1 cellular context compared by ENCODE assay signal in the genomic region with DNA sequence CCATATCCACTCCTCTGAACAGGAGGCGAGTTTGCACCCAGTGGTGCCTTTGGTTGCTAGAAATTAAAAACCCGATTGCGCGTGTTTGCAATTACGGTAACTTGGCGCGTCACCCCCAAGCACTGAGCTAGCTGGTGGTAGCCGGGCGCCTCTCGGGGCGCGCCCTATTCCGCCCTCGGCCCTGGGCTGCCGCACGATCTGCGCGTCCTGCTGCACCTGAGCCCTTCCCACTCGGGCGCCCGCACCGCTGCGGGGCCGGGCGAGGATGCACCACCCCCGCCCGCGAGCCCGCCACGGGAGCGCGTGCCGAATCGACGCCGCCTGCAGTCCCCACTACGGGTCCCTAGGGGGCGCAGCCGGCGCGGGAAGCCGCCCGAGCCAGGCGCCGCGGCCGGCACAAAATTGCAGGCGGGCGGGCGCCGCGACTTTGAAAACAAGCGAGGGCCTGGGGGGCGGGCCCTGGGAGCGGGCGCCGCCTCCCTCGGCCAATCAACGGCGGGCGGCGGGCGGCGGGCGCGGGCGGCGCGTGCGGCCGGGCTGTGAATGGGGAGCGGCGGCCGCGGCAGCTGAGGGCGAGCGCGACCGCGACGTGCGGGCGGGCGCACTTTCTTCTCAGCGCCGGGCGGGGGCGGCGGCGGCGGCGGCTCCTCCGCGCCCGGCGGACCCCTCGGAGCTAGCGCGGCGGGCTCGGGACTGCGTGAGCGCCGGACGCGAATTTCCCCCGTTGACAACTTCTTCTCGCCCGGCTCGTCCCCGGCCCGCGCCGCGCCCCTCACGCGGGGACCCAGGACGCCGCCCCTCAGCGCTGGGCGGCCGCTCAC.
A peak's percentile ranks its signal among the peaks of the same experiment; 100 is the strongest.
TF ChIP-seq lines count a peak whose summit lies in the region.

A gene with protein sequence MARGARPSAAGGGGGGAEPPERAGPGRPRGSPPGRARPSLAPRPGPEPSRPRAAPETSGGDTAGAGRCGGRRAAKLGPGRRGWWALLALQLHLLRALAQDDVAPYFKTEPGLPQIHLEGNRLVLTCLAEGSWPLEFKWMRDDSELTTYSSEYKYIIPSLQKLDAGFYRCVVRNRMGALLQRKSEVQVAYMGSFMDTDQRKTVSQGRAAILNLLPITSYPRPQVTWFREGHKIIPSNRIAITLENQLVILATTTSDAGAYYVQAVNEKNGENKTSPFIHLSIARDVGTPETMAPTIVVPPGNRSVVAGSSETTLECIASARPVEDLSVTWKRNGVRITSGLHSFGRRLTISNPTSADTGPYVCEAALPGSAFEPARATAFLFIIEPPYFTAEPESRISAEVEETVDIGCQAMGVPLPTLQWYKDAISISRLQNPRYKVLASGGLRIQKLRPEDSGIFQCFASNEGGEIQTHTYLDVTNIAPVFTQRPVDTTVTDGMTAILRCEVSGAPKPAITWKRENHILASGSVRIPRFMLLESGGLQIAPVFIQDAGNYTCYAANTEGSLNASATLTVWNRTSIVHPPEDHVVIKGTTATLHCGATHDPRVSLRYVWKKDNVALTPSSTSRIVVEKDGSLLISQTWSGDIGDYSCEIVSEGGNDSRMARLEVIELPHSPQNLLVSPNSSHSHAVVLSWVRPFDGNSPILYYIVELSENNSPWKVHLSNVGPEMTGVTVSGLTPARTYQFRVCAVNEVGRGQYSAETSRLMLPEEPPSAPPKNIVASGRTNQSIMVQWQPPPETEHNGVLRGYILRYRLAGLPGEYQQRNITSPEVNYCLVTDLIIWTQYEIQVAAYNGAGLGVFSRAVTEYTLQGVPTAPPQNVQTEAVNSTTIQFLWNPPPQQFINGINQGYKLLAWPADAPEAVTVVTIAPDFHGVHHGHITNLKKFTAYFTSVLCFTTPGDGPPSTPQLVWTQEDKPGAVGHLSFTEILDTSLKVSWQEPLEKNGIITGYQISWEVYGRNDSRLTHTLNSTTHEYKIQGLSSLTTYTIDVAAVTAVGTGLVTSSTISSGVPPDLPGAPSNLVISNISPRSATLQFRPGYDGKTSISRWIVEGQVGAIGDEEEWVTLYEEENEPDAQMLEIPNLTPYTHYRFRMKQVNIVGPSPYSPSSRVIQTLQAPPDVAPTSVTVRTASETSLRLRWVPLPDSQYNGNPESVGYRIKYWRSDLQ (N-terminal part only) (plus strand): TSS at position 602 of the 821 bp plus-strand sequence. CDS start 335 bp downstream, outside the sequence.

TF ChIP-seq in HepG2, 621 proteins besides CTCF, POLR2A, EP300 and RAD21 (continued from another document and continues in another):
- TF ChIP-seq, protein P1, sequence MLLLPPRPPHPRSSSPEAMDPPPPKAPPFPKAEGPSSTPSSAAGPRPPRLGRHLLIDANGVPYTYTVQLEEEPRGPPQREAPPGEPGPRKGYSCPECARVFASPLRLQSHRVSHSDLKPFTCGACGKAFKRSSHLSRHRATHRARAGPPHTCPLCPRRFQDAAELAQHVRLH (CRISPR knock-in tag; IDR thresholded peaks at IDR 0.05; ENCODE audit: borderline replicate concordance, low read depth) = peak; percentile 51; the same call in 1 of the 2 replicates
- TF ChIP-seq, protein P2, sequence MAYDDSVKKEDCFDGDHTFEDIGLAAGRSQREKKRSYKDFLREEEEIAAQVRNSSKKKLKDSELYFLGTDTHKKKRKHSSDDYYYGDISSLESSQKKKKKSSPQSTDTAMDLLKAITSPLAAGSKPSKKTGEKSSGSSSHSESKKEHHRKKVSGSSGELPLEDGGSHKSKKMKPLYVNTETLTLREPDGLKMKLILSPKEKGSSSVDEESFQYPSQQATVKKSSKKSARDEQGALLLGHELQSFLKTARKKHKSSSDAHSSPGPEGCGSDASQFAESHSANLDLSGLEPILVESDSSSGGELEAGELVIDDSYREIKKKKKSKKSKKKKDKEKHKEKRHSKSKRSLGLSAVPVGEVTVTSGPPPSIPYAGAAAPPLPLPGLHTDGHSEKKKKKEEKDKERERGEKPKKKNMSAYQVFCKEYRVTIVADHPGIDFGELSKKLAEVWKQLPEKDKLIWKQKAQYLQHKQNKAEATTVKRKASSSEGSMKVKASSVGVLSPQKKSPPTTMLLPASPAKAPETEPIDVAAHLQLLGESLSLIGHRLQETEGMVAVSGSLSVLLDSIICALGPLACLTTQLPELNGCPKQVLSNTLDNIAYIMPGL (CRISPR knock-in tag; IDR thresholded peaks at IDR 0.05; ENCODE audit: borderline replicate concordance in 1 of 2, low read depth in 1 of 2) = peak; percentile 33 to 74; a peak in 2 of 4 replicates
- peak; percentile 62 for TF ChIP-seq HOXA3 (CRISPR knock-in tag; IDR thresholded peaks at IDR 0.05)
- no peak for TF ChIP-seq DMAP1 (CRISPR knock-in tag; IDR thresholded peaks at IDR 0.05)
- TF ChIP-seq POGZ (CRISPR knock-in tag; IDR thresholded peaks at IDR 0.05) = no peak
- TF ChIP-seq, protein P3, sequence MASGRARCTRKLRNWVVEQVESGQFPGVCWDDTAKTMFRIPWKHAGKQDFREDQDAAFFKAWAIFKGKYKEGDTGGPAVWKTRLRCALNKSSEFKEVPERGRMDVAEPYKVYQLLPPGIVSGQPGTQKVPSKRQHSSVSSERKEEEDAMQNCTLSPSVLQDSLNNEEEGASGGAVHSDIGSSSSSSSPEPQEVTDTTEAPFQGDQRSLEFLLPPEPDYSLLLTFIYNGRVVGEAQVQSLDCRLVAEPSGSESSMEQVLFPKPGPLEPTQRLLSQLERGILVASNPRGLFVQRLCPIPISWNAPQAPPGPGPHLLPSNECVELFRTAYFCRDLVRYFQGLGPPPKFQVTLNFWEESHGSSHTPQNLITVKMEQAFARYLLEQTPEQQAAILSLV (CRISPR knock-in tag; IDR thresholded peaks at IDR 0.05; ENCODE audit: borderline replicate concordance) = no peak
- TF ChIP-seq BORCS8-MEF2B (CRISPR knock-in tag; IDR thresholded peaks at IDR 0.05) = peak; percentile 30; the same call in 1 of the 2 replicates
- no peak for TF ChIP-seq SUZ12 (IDR thresholded peaks at IDR 0.05; ENCODE audit: low read depth, low read length)
- TF ChIP-seq ZNF724P (CRISPR knock-in tag; IDR thresholded peaks at IDR 0.05; ENCODE audit: borderline replicate concordance) = peak; percentile 37; the same call in 1 of the 2 replicates
- TF ChIP-seq ZNF501 (CRISPR knock-in tag; IDR thresholded peaks at IDR 0.05) = no peak; the same call in 1 of the 2 replicates
- TF ChIP-seq IRX3 (CRISPR knock-in tag; IDR thresholded peaks at IDR 0.05; ENCODE audit: borderline replicate concordance, low read depth) = 0 out of 2 replicates have a peak, but pooled peaks have one; percentile 26
- TF ChIP-seq, protein P4, sequence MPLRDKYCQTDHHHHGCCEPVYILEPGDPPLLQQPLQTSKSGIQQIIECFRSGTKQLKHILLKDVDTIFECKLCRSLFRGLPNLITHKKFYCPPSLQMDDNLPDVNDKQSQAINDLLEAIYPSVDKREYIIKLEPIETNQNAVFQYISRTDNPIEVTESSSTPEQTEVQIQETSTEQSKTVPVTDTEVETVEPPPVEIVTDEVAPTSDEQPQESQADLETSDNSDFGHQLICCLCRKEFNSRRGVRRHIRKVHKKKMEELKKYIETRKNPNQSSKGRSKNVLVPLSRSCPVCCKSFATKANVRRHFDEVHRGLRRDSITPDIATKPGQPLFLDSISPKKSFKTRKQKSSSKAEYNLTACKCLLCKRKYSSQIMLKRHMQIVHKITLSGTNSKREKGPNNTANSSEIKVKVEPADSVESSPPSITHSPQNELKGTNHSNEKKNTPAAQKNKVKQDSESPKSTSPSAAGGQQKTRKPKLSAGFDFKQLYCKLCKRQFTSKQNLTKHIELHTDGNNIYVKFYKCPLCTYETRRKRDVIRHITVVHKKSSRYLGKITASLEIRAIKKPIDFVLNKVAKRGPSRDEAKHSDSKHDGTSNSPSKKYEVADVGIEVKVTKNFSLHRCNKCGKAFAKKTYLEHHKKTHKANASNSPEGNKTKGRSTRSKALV (CRISPR knock-in tag; IDR thresholded peaks at IDR 0.05) = 0 out of 2 replicates have a peak, but pooled peaks have one; percentile 31
- TF ChIP-seq STAG1 (CRISPR knock-in tag; IDR thresholded peaks at IDR 0.05) = peak; percentile 71
- TF ChIP-seq, protein P5, sequence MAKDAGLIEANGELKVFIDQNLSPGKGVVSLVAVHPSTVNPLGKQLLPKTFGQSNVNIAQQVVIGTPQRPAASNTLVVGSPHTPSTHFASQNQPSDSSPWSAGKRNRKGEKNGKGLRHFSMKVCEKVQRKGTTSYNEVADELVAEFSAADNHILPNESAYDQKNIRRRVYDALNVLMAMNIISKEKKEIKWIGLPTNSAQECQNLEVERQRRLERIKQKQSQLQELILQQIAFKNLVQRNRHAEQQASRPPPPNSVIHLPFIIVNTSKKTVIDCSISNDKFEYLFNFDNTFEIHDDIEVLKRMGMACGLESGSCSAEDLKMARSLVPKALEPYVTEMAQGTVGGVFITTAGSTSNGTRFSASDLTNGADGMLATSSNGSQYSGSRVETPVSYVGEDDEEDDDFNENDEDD (CRISPR knock-in tag; IDR thresholded peaks at IDR 0.05; ENCODE audit: borderline replicate concordance) = peak; percentile 94
- TF ChIP-seq KLF12 (CRISPR knock-in tag; IDR thresholded peaks at IDR 0.05; ENCODE audit: borderline replicate concordance) = 0 out of 2 replicates have a peak, but pooled peaks have one; percentile 34
- TF ChIP-seq, protein P6, sequence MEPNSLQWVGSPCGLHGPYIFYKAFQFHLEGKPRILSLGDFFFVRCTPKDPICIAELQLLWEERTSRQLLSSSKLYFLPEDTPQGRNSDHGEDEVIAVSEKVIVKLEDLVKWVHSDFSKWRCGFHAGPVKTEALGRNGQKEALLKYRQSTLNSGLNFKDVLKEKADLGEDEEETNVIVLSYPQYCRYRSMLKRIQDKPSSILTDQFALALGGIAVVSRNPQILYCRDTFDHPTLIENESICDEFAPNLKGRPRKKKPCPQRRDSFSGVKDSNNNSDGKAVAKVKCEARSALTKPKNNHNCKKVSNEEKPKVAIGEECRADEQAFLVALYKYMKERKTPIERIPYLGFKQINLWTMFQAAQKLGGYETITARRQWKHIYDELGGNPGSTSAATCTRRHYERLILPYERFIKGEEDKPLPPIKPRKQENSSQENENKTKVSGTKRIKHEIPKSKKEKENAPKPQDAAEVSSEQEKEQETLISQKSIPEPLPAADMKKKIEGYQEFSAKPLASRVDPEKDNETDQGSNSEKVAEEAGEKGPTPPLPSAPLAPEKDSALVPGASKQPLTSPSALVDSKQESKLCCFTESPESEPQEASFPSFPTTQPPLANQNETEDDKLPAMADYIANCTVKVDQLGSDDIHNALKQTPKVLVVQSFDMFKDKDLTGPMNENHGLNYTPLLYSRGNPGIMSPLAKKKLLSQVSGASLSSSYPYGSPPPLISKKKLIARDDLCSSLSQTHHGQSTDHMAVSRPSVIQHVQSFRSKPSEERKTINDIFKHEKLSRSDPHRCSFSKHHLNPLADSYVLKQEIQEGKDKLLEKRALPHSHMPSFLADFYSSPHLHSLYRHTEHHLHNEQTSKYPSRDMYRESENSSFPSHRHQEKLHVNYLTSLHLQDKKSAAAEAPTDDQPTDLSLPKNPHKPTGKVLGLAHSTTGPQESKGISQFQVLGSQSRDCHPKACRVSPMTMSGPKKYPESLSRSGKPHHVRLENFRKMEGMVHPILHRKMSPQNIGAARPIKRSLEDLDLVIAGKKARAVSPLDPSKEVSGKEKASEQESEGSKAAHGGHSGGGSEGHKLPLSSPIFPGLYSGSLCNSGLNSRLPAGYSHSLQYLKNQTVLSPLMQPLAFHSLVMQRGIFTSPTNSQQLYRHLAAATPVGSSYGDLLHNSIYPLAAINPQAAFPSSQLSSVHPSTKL (CRISPR knock-in tag; IDR thresholded peaks at IDR 0.05) = 0 out of 2 replicates have a peak, but pooled peaks have one; percentile 20
- TF ChIP-seq, protein P7, sequence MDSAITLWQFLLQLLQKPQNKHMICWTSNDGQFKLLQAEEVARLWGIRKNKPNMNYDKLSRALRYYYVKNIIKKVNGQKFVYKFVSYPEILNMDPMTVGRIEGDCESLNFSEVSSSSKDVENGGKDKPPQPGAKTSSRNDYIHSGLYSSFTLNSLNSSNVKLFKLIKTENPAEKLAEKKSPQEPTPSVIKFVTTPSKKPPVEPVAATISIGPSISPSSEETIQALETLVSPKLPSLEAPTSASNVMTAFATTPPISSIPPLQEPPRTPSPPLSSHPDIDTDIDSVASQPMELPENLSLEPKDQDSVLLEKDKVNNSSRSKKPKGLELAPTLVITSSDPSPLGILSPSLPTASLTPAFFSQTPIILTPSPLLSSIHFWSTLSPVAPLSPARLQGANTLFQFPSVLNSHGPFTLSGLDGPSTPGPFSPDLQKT (CRISPR knock-in tag; IDR thresholded peaks at IDR 0.05; ENCODE audit: borderline replicate concordance) = no peak
- peak; percentile 60; the same call in 1 of the 2 replicates for TF ChIP-seq NFYC (CRISPR knock-in tag; IDR thresholded peaks at IDR 0.05)
- no peak for TF ChIP-seq ZNF607 (CRISPR knock-in tag; IDR thresholded peaks at IDR 0.05; ENCODE audit: borderline replicate concordance)
- no peak for TF ChIP-seq ZNF577 (CRISPR knock-in tag; IDR thresholded peaks at IDR 0.05; ENCODE audit: borderline replicate concordance, low read depth)
- no peak for TF ChIP-seq TEAD2 (CRISPR knock-in tag; IDR thresholded peaks at IDR 0.05)
- no peak for TF ChIP-seq ZNF720 (CRISPR knock-in tag; IDR thresholded peaks at IDR 0.05)
- TF ChIP-seq ARNT2 (CRISPR knock-in tag; IDR thresholded peaks at IDR 0.05; ENCODE audit: low read depth) = peak; percentile 63; the same call in 1 of the 2 replicates
- TF ChIP-seq, protein P8, sequence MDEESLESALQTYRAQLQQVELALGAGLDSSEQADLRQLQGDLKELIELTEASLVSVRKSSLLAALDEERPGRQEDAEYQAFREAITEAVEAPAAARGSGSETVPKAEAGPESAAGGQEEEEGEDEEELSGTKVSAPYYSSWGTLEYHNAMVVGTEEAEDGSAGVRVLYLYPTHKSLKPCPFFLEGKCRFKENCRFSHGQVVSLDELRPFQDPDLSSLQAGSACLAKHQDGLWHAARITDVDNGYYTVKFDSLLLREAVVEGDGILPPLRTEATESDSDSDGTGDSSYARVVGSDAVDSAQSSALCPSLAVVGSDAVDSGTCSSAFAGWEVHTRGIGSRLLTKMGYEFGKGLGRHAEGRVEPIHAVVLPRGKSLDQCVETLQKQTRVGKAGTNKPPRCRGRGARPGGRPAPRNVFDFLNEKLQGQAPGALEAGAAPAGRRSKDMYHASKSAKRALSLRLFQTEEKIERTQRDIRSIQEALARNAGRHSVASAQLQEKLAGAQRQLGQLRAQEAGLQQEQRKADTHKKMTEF (CRISPR knock-in tag; IDR thresholded peaks at IDR 0.05) = peak; percentile 38; the same call in 1 of the 2 replicates
- peak; percentile 91 for TF ChIP-seq XRCC5 (optimal IDR thresholded peaks at IDR 0.05; ENCODE audit: low read length)
- peak; percentile 85 for TF ChIP-seq ZNF777 (CRISPR knock-in tag; IDR thresholded peaks at IDR 0.05)
- TF ChIP-seq RARG (CRISPR knock-in tag; IDR thresholded peaks at IDR 0.05; ENCODE audit: low read depth) = no peak
- TF ChIP-seq HNRNPLL (IDR thresholded peaks at IDR 0.05; ENCODE audit: low read depth, low read length, poor library complexity, severe bottlenecking) = peak; percentile 57
- TF ChIP-seq, protein P9, sequence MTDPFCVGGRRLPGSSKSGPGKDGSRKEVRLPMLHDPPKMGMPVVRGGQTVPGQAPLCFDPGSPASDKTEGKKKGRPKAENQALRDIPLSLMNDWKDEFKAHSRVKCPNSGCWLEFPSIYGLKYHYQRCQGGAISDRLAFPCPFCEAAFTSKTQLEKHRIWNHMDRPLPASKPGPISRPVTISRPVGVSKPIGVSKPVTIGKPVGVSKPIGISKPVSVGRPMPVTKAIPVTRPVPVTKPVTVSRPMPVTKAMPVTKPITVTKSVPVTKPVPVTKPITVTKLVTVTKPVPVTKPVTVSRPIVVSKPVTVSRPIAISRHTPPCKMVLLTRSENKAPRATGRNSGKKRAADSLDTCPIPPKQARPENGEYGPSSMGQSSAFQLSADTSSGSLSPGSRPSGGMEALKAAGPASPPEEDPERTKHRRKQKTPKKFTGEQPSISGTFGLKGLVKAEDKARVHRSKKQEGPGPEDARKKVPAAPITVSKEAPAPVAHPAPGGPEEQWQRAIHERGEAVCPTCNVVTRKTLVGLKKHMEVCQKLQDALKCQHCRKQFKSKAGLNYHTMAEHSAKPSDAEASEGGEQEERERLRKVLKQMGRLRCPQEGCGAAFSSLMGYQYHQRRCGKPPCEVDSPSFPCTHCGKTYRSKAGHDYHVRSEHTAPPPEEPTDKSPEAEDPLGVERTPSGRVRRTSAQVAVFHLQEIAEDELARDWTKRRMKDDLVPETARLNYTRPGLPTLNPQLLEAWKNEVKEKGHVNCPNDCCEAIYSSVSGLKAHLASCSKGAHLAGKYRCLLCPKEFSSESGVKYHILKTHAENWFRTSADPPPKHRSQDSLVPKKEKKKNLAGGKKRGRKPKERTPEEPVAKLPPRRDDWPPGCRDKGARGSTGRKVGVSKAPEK (CRISPR knock-in tag; IDR thresholded peaks at IDR 0.05; ENCODE audit: borderline replicate concordance) = no peak
